In genomic region chr7:30596721-30597120, GRCh38 we compare ENCODE assay signal across 9 cellular contexts. TPM values are rescaled to one million over a fixed set of nuclear protein-coding genes. Genes with fewer than 3 reads are reported as not detected.
A peak's percentile ranks its signal among the peaks of the same experiment; 100 is the strongest.
DNase-seq lines count a peak whose midpoint lies in the region; ATAC-seq and TF ChIP-seq lines count a peak whose summit lies in the region.
"Had no signal": no experiment of that assay in that cellular context is flagged by ENCODE, and none has a peak within 500 bp of the region (broad histone marks: within the 10 kb centered on the region; RNA-seq: fewer than 3 reads in every experiment).

No MANE protein-coding gene starts in this region.

- no peak overlapping the region for H3K27ac Mint-ChIP-seq in activated B cell treated with CpG ODN at 0.5 μM for 24 hours

- peaks cover 24% of the 10 kb centered on the region for H3K36me3 ChIP-seq in cardiac muscle cell
- H3K36me3 ChIP-seq in right atrium auricular region, result peaks cover 22% of the 10 kb centered on the region
- H3K36me3 ChIP-seq in thoracic aorta, result peaks cover 13% of the 10 kb centered on the region

- ATAC-seq in activated B cell treated with CpG ODN at 0.5 μM for 24 hours (ENCODE audit: low read depth), result no peak
- ATAC-seq in thoracic aorta (ENCODE audit: insufficient number of reproducible peaks, low FRiP score, low read depth), result no peak
- ATAC-seq in HG03378 (IDR thresholded peaks at IDR 0.05; ENCODE audit: unreplicated experiment), result no peak

- H3K9me3 ChIP-seq in cardiac muscle cell (ENCODE audit: low read depth) (no peaks in the 10 kb centered on the region), right atrium auricular region (no peaks in the 10 kb centered on the region), thoracic aorta (no peaks in the 10 kb centered on the region)

- POLR2A ChIA-PET in activated B cell treated with CpG ODN at 0.5 μM for 24 hours (lab: Charles Lee), result interaction anchor here (1.1 kb wide), 1 partner anchor 10 kb away, joined by 3 read pairs; no protein-coding TSS in a partner anchor
- POLR2A ChIA-PET in RWPE1 (lab: Yijun Ruan, JAX; ENCODE audit: low non-redundant PET), result no interaction called here

- H3K4me3 ChIP-seq in cardiac muscle cell, result peak overlapping the region; percentile 90
- no peak overlapping the region for H3K4me3 ChIP-seq in right atrium auricular region
- peak overlapping the region; percentile 93 to 94 for H3K4me3 ChIP-seq in foreskin fibroblast (ENCODE audit: low read depth in 1 of 2, low read length in 2 of 2)
- H3K4me3 ChIP-seq in thoracic aorta, result peak overlapping the region; percentile 97

- H3K36me3 Mint-ChIP-seq in activated B cell treated with CpG ODN at 0.5 μM for 24 hours (ENCODE audit: low read depth), result peaks cover 67% of the 10 kb centered on the region

- H3K27ac ChIP-seq in cardiac muscle cell (no peak overlapping the region), right atrium auricular region (no peak overlapping the region), thoracic aorta (no peak overlapping the region), RWPE1 (no peak overlapping the region)

- H3K4me1 Mint-ChIP-seq in activated B cell treated with CpG ODN at 0.5 μM for 24 hours, result peaks cover 49% of the 10 kb centered on the region

- CTCF ChIA-PET in activated B cell treated with CpG ODN at 0.5 μM for 24 hours (lab: Charles Lee), result no interaction called here
- CTCF ChIA-PET in RWPE1 (lab: Yijun Ruan, JAX), result interaction anchor here (0.6 kb wide), 1 partner anchor 254 kb away, joined by 3 read pairs; no protein-coding TSS in a partner anchor

- no peaks in the 10 kb centered on the region for H3K27me3 ChIP-seq in cardiac muscle cell
- no peaks in the 10 kb centered on the region for H3K27me3 ChIP-seq in right atrium auricular region
- H3K27me3 ChIP-seq in thoracic aorta (replicated peaks; ENCODE audit: insufficient read depth), result no peaks in the 10 kb centered on the region

- DNase-seq in cardiac muscle cell (ENCODE audit: low read depth in 1 of 2, low spot score in 1 of 2) (no peak), right atrium auricular region (ENCODE audit: low spot score) (no peak), activated B cell treated with CpG ODN at 0.5 μM for 24 hours (no peak), foreskin fibroblast (no peak), thoracic aorta (ENCODE audit: low spot score) (no peak), RWPE1 (ENCODE audit: low spot score) (no peak), cerebellum (ENCODE audit: low spot score) (no peak)
- DNase-seq: DMS153 had no signal

- no peaks in the 10 kb centered on the region for H3K9me3 Mint-ChIP-seq in activated B cell treated with CpG ODN at 0.5 μM for 24 hours

- peak overlapping the region; percentile 99 for H3K4me3 Mint-ChIP-seq in activated B cell treated with CpG ODN at 0.5 μM for 24 hours

- intact Hi-C loops in activated B cell treated with CpG ODN at 0.5 μM for 24 hours (cut with micrococcal nuclease), result loop anchor here (2.0 to 10.0 kb wide), 2 partner anchors 14 to 1898 kb away; partner anchors contain the start of genes AVL9 and LSM5

- TF ChIP-seq CTCF in cardiac muscle cell (IDR thresholded peaks at IDR 0.05; ENCODE audit: low read depth, low read length), result no peak
- no peak for TF ChIP-seq CTCF in right atrium auricular region (IDR thresholded peaks at IDR 0.05)
- no peak for TF ChIP-seq CTCF in activated B cell treated with CpG ODN at 0.5 μM for 24 hours (IDR thresholded peaks at IDR 0.05)
- TF ChIP-seq CTCF in foreskin fibroblast (IDR thresholded peaks at IDR 0.05; ENCODE audit: low read depth, low read length), result no peak
- TF ChIP-seq CTCF in thoracic aorta (IDR thresholded peaks at IDR 0.05), result no peak
- TF ChIP-seq CTCF in RWPE1 (conservative IDR thresholded peaks at IDR 0.05; ENCODE audit: low read depth), result no peak

- H3K27me3 Mint-ChIP-seq in activated B cell treated with CpG ODN at 0.5 μM for 24 hours, result no peaks in the 10 kb centered on the region

- H3K4me1 ChIP-seq in cardiac muscle cell (ENCODE audit: low read depth), result peaks cover 12% of the 10 kb centered on the region
- peaks cover 0 to 26% of the 10 kb centered on the region in 2 donors for H3K4me1 ChIP-seq in right atrium auricular region
- peaks cover 8 to 31% of the 10 kb centered on the region in 2 donors for H3K4me1 ChIP-seq in thoracic aorta (ENCODE audit: control insufficient read depth in 1 of 2, low read depth in 2 of 2)

RNA-seq across cellular contexts. Expression of gene GARS1, which starts 2.0 kb away (rescaled TPM):
- total RNA-seq in cardiac muscle cell (71.5 and 82.9 TPM in 2 replicates), right atrium auricular region (10 to 100 TPM; 35.5 to 72.6 TPM), activated B cell treated with CpG ODN at 0.5 μM for 24 hours (197 and 214 TPM in 2 replicates), thoracic aorta (10 to 100 TPM; 76.5 to 81.6 TPM), cerebellum (73.1 TPM)
- 77.0 and 77.3 TPM in 2 replicates for polyA plus RNA-seq in cardiac muscle cell

Comparison
In these comparisons a context has a peak if more than half of its experiments do, and no peak if none do; other contexts are left out.
1. H3K4me3 ChIP-seq: peak in cardiac muscle cell (single experiment), foreskin fibroblast (2 of 2) and thoracic aorta (single experiment); none in right atrium auricular region (0 of 2).